Comparison of ENCODE assay signal across 9 cellular contexts in genomic region chr2:67974564-67975430, GRCh38.
DNase-seq lines count a peak whose midpoint lies in the region; ATAC-seq and TF ChIP-seq lines count a peak whose summit lies in the region.
"Had no signal": no experiment of that assay in that cellular context is flagged by ENCODE, and none has a peak within 500 bp of the region (broad histone marks: within the 10 kb centered on the region; RNA-seq: fewer than 3 reads in every experiment).

No MANE protein-coding gene starts in this region.

- H3K9me3 ChIP-seq in OCI-LY3 (ENCODE audit: insufficient read depth, low read length) = no peaks in the 10 kb centered on the region
- H3K9me3 ChIP-seq in osteoblast (ENCODE audit: low read depth, low read length) = no peaks in the 10 kb centered on the region
- H3K9me3 ChIP-seq: SJSA1 had no signal

- no peaks in the 10 kb centered on the region for H3K4me1 ChIP-seq in OCI-LY3 (ENCODE audit: low read length)
- H3K4me1 ChIP-seq in osteoblast (ENCODE audit: insufficient read depth, low read length) = peaks cover 5% of the 10 kb centered on the region
- H3K4me1 ChIP-seq: SJSA1 had no signal

- H3K27ac ChIP-seq in OCI-LY3 (ENCODE audit: low read length) = no peak overlapping the region
- no peak overlapping the region for H3K27ac ChIP-seq in osteoblast (ENCODE audit: low read depth, low read length)
- H3K27ac ChIP-seq: SJSA1 had no signal

- H3K4me1 Mint-ChIP-seq in immature natural killer cell = no peaks in the 10 kb centered on the region

- no peaks in the 10 kb centered on the region for H3K79me2 ChIP-seq in OCI-LY3 (ENCODE audit: low read length)
- H3K79me2 ChIP-seq in osteoblast (ENCODE audit: insufficient read depth, low read length) = no peaks in the 10 kb centered on the region

- H3K4me2 ChIP-seq in OCI-LY3 (ENCODE audit: low read length) = peak overlapping the region; percentile 32
- peak overlapping the region; percentile 24 for H3K4me2 ChIP-seq in osteoblast (ENCODE audit: insufficient read depth, low read length)

- H3K36me3 Mint-ChIP-seq in immature natural killer cell = no peaks in the 10 kb centered on the region

- no peak overlapping the region for H3K27ac Mint-ChIP-seq in immature natural killer cell

- H3K9me3 Mint-ChIP-seq in immature natural killer cell = no peaks in the 10 kb centered on the region

- ATAC-seq in HG03196 (IDR thresholded peaks at IDR 0.05; ENCODE audit: unreplicated experiment) = no peak
- ATAC-seq in GM19351 (IDR thresholded peaks at IDR 0.05; ENCODE audit: unreplicated experiment) = no peak

- H3K4me3 ChIP-seq in OCI-LY3 (ENCODE audit: low read length) (no peak overlapping the region), fibroblast of mammary gland (ENCODE audit: control insufficient read depth, low read depth, low read length) (no peak overlapping the region), osteoblast (ENCODE audit: insufficient read depth, low read length) (no peak overlapping the region)
- H3K4me3 ChIP-seq: SJSA1 had no signal

- H3K4me3 Mint-ChIP-seq in immature natural killer cell = peak overlapping the region in 1 of 5 donors; percentile 21

- H3K36me3 ChIP-seq in OCI-LY3 (replicated peaks; ENCODE audit: low read depth, low read length) = no peaks in the 10 kb centered on the region
- H3K36me3 ChIP-seq in osteoblast (ENCODE audit: insufficient read depth, low read length) = no peaks in the 10 kb centered on the region
- H3K36me3 ChIP-seq: SJSA1 had no signal

- no peak overlapping the region for H3K9ac ChIP-seq in OCI-LY3 (ENCODE audit: low read length)

- no peak for TF ChIP-seq CTCF in OCI-LY3 (IDR thresholded peaks at IDR 0.05; ENCODE audit: low read depth, low read length)
- TF ChIP-seq CTCF in fibroblast of mammary gland (conservative IDR thresholded peaks at IDR 0.05; ENCODE audit: control insufficient read depth, insufficient read depth, low read depth, low read length) = no peak
- no peak for TF ChIP-seq CTCF in osteoblast (IDR thresholded peaks at IDR 0.05; ENCODE audit: extremely low read depth, low read depth, low read length)

- DNase-seq in DMS79 (lab: John Stamatoyannopoulos, UW) (peak; percentile 74), fibroblast of mammary gland (ENCODE audit: low read depth) (peak; percentile 14), osteoblast (ENCODE audit: insufficient read length, low spot score, missing footprints) (no peak), EL (no peak), immature natural killer cell (no peak)

- H3K27me3 ChIP-seq in OCI-LY3 (ENCODE audit: low read depth, low read length) (peaks cover 4% of the 10 kb centered on the region), osteoblast (ENCODE audit: insufficient read depth, low read length) (no peaks in the 10 kb centered on the region)
- H3K27me3 ChIP-seq: SJSA1 had no signal

- no peaks in the 10 kb centered on the region for H4K20me1 ChIP-seq in OCI-LY3 (ENCODE audit: insufficient read depth, low read length)
- no peaks in the 10 kb centered on the region for H4K20me1 ChIP-seq in osteoblast (ENCODE audit: insufficient read depth, low read length)

- peaks cover 0 to 7% (median under 1%) of the 10 kb centered on the region in 3 donors for H3K27me3 Mint-ChIP-seq in immature natural killer cell (ENCODE audit: low read depth in 3 of 3)

- H2AFZ ChIP-seq in OCI-LY3 (ENCODE audit: low read depth, low read length) (no peak overlapping the region), osteoblast (ENCODE audit: low read length) (peak overlapping the region; percentile 67)

Comparison
In these comparisons a context has a peak if more than half of its experiments do, and no peak if none do; other contexts are left out.
1. DNase-seq: peak in DMS79 (single experiment) and fibroblast of mammary gland (single experiment); none in osteoblast (single experiment), EL (single experiment) and immature natural killer cell (0 of 3).